ENCODE assay signal across 2 cellular contexts in the genomic region with DNA sequence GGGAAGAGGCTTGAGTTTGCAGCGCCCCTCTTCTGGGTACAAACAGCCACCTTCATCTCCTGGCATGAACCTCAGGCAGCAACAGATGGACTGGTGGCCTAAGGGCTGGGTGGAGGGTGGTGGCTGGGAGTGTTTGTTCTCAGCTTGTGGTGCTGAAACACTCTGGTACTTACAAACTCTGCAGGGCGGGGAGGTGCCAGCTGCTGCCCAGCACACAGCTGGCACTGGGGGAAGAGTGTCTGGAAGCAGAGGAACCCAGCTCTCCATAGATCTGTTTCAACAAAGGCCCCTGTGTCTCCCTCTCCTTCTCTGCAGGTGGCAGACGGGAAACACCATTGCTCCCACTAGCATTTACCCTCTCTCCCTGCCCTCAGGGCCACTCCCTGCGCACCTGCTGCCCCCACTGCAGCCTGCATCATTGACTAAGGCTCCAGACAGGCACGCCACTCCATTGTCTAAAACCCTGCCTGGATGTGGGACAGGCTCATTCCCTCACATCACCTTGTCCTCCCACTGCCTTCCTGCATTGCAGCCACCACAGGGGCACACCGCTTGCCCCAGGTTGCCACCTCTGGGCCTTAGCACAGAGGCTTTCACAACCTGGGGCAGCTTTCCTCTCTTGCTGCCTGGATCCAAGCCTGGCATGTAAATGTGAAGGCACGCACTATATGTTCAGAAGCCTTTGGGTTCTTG.
TF ChIP-seq lines count a peak whose summit lies in the region.

No MANE protein-coding gene starts in this region.

TF ChIP-seq in IMR-90, 13 proteins besides CTCF, POLR2A, EP300 and RAD21:
- no peak for TF ChIP-seq CHD1 (IDR thresholded peaks at IDR 0.05; ENCODE audit: low read depth, low read length)

TF ChIP-seq in H1, 55 proteins besides CTCF, POLR2A, EP300 and RAD21:
- no peak for TF ChIP-seq GABPA (IDR thresholded peaks at IDR 0.05; ENCODE audit: borderline replicate concordance, insufficient read depth, low read length)
- no peak for TF ChIP-seq CTBP2 (IDR thresholded peaks at IDR 0.05; ENCODE audit: borderline replicate concordance, insufficient read depth, insufficient read length, low read length)
- TF ChIP-seq TBP (IDR thresholded peaks at IDR 0.05; ENCODE audit: low read depth, low read length): no peak
- no peak for TF ChIP-seq HDAC6 (IDR thresholded peaks at IDR 0.05; ENCODE audit: low read depth, low read length)
- TF ChIP-seq TEAD4 (IDR thresholded peaks at IDR 0.05; ENCODE audit: low read depth, low read length): no peak
- no peak for TF ChIP-seq CEBPB (IDR thresholded peaks at IDR 0.05; ENCODE audit: low read depth, low read length)
- no peak for TF ChIP-seq POLR2AphosphoS5 (IDR thresholded peaks at IDR 0.05; ENCODE audit: low read depth, low read length)
- TF ChIP-seq FOSL1 (IDR thresholded peaks at IDR 0.05; ENCODE audit: insufficient read depth, low read depth, low read length): no peak
- no peak for TF ChIP-seq MAFK (IDR thresholded peaks at IDR 0.05; ENCODE audit: low read depth, low read length)
- no peak for TF ChIP-seq YY1 (IDR thresholded peaks at IDR 0.05; ENCODE audit: low read depth, low read length)
- TF ChIP-seq BACH1 (IDR thresholded peaks at IDR 0.05; ENCODE audit: low read length): no peak
- TF ChIP-seq, protein P1, sequence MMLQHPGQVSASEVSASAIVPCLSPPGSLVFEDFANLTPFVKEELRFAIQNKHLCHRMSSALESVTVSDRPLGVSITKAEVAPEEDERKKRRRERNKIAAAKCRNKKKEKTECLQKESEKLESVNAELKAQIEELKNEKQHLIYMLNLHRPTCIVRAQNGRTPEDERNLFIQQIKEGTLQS (IDR thresholded peaks at IDR 0.05; ENCODE audit: insufficient read depth, low read depth, low read length): no peak
- no peak for TF ChIP-seq RBBP5 (IDR thresholded peaks at IDR 0.05; ENCODE audit: borderline replicate concordance, low read depth, low read length)
- TF ChIP-seq SP4 (IDR thresholded peaks at IDR 0.05; ENCODE audit: low read length): no peak
